ENCODE assay signal across 28 cellular contexts in the genomic region with DNA sequence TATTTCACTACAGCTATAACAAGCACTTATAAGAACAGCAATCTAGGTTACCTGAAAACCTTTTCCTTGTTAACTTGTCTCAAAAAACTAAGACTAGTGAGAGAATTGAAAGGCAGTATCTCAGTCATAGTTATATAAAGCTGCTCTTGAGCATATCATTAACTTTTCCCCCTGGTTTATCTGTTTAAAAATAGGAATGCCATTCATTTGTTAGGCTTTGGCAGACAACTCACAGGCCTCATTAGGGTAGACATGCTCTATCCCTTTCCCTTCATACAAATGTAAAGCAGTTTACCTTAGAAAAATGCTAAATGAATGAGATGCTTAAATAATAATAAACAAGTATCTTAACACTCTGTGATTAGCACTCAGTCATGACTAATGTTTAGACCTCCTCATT.
"Had no signal": no experiment of that assay in that cellular context is flagged by ENCODE, and none has a peak within 500 bp of the region (broad histone marks: within the 10 kb centered on the region; RNA-seq: fewer than 3 reads in every experiment).

No MANE protein-coding gene starts in this region.

- H3K36me3 ChIP-seq: ascending aorta, Peyer's patch had no signal

- H3K27ac ChIP-seq: ascending aorta, body of pancreas, Peyer's patch, RWPE1 had no signal

- H3K9me3 ChIP-seq: ascending aorta, body of pancreas, Peyer's patch had no signal

- ATAC-seq: activated CD8-positive, alpha-beta T cell treated with anti-CD3 and anti-CD28 coated beads, Interleukin-2, amount 10 ng/mL, durations not matched to agents 7 days and 5 days; activated naive CD4-positive, alpha-beta T cell treated with anti-CD3 and anti-CD28 coated beads, Interleukin-2, amount 50 U/mL, for 72 hours; activated naive CD8-positive, alpha-beta T cell treated with anti-CD3 and anti-CD28 coated beads, Interleukin-2, amount 50 U/mL, for 24 hours; body of pancreas had no signal

- H3K4me3 Mint-ChIP-seq: activated CD8-positive, alpha-beta T cell treated with anti-CD3 and anti-CD28 coated beads, Interleukin-2, amount 10 ng/mL, durations not matched to agents 7 days and 5 days; activated naive CD8-positive, alpha-beta T cell treated with anti-CD3 and anti-CD28 coated beads, Interleukin-2, amount 50 U/mL, for 24 hours; activated T-helper 1 cell treated with anti-CD3 and anti-CD28 coated beads, Interleukin-12 subunit alpha, Interleukin-12 subunit beta, Interleukin-2, Interleukin-4 antibody, amounts not matched to agents 30 ng/mL and 10 ng/mL and 1 ng/mL, durations not matched to agents 14 hours and 24 hours and 36 hours; T-helper 1 cell treated with Interleukin-12 subunit alpha and Interleukin-12 subunit beta and Interleukin-4 antibody, amounts not matched to agents 30 μg/mL and 1 μg/mL, for 36 hours had no signal

- H3K27me3 Mint-ChIP-seq: activated naive CD8-positive, alpha-beta T cell treated with anti-CD3 and anti-CD28 coated beads, Interleukin-2, amount 50 U/mL, for 24 hours had no signal

- FAIRE-seq: bronchial epithelial cell had no signal

- H3K4me1 Mint-ChIP-seq: activated naive CD8-positive, alpha-beta T cell treated with anti-CD3 and anti-CD28 coated beads, Interleukin-2, amount 50 U/mL, for 24 hours had no signal

- H3K4me1 ChIP-seq: ascending aorta, body of pancreas, Peyer's patch had no signal

- H3K4me3 ChIP-seq: ascending aorta, body of pancreas, Peyer's patch had no signal

- H3K36me3 Mint-ChIP-seq: activated naive CD4-positive, alpha-beta T cell treated with anti-CD3 and anti-CD28 coated beads, Interleukin-2, amount 50 U/mL, for 72 hours had no signal

- DNase-seq: activated CD4-positive, alpha-beta T cell treated with anti-CD3 and anti-CD28 coated beads for 48 hours; activated CD4-positive, alpha-beta T cell treated with anti-CD3 and anti-CD28 coated beads, Interleukin-2, amount 50 U/mL, for 4 hours; activated CD4-positive, CD25-positive, alpha-beta regulatory T cell treated with anti-CD3 and anti-CD28 coated beads, Interleukin-2, amount 50 U/mL, for 72 hours; activated CD8-positive, alpha-beta memory T cell treated with anti-CD3 and anti-CD28 coated beads, Interleukin-2, amount 50 U/mL, for 48 hours; activated CD8-positive, alpha-beta T cell treated with anti-CD3 and anti-CD28 coated beads, Interleukin-2, amount 10 ng/mL, durations not matched to agents 7 days and 5 days; activated effector memory CD4-positive, alpha-beta T cell treated with Interleukin-2 at 50 U/mL for 16 hours; activated naive CD4-positive, alpha-beta T cell treated with Interleukin-2 at 50 U/mL for 16 hours; activated naive CD8-positive, alpha-beta T cell treated with anti-CD3 and anti-CD28 coated beads, Interleukin-2, amount 50 U/mL, for 24 hours; activated T-cell treated with anti-CD3 and anti-CD28 coated beads, Interleukin-2, amount 50 U/mL, for 1 hour; amniotic stem cell; body of pancreas; Karpas-422; MM.1S; NCI-H1105; NCI-H1436; NCI-H1694 treated with DMSO at 0.1 percent for 48 hours; NCI-H2029 treated with DMSO at 0.1 percent for 48 hours; NCI-H345; NCI-H510A; NCI-H526 treated with DMSO at 0.1 percent for 48 hours; Peyer's patch; SHP77 treated with DMSO at 0.1 percent for 48 hours had no signal

- H3K27me3 ChIP-seq: ascending aorta, body of pancreas, Peyer's patch had no signal
